1 cellular context compared by ENCODE assay signal in genomic region chr19:2732883-2733282, GRCh38.
TF ChIP-seq lines count a peak whose summit lies in the region.

No MANE protein-coding gene starts in this region.

TF ChIP-seq in K562, 482 proteins besides CTCF, POLR2A, EP300 and RAD21:
- TF ChIP-seq POLR2G (IDR thresholded peaks at IDR 0.05; ENCODE audit: low read depth, low read length) = peak; percentile 69
- TF ChIP-seq POLR3A (IDR thresholded peaks at IDR 0.05; ENCODE audit: borderline replicate concordance, extremely low read depth, insufficient read depth, insufficient read length) = no peak
- no peak for TF ChIP-seq CXXC5 (CRISPR knock-in tag; IDR thresholded peaks at IDR 0.05)
- TF ChIP-seq RNF219 (CRISPR knock-in tag; IDR thresholded peaks at IDR 0.05) = no peak
- TF ChIP-seq MCM7 (IDR thresholded peaks at IDR 0.05) = no peak
- no peak for TF ChIP-seq BCLAF1 (IDR thresholded peaks at IDR 0.05; ENCODE audit: borderline replicate concordance in 1 of 2, control insufficient read depth in 1 of 2, low read depth in 2 of 2, low read length in 1 of 2)
- TF ChIP-seq RBFOX2 (IDR thresholded peaks at IDR 0.05; ENCODE audit: low read depth, low read length) = peak; percentile 48
- TF ChIP-seq, protein P1, sequence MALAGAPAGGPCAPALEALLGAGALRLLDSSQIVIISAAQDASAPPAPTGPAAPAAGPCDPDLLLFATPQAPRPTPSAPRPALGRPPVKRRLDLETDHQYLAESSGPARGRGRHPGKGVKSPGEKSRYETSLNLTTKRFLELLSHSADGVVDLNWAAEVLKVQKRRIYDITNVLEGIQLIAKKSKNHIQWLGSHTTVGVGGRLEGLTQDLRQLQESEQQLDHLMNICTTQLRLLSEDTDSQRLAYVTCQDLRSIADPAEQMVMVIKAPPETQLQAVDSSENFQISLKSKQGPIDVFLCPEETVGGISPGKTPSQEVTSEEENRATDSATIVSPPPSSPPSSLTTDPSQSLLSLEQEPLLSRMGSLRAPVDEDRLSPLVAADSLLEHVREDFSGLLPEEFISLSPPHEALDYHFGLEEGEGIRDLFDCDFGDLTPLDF (CRISPR knock-in tag; IDR thresholded peaks at IDR 0.05) = no peak
- TF ChIP-seq, protein P2, sequence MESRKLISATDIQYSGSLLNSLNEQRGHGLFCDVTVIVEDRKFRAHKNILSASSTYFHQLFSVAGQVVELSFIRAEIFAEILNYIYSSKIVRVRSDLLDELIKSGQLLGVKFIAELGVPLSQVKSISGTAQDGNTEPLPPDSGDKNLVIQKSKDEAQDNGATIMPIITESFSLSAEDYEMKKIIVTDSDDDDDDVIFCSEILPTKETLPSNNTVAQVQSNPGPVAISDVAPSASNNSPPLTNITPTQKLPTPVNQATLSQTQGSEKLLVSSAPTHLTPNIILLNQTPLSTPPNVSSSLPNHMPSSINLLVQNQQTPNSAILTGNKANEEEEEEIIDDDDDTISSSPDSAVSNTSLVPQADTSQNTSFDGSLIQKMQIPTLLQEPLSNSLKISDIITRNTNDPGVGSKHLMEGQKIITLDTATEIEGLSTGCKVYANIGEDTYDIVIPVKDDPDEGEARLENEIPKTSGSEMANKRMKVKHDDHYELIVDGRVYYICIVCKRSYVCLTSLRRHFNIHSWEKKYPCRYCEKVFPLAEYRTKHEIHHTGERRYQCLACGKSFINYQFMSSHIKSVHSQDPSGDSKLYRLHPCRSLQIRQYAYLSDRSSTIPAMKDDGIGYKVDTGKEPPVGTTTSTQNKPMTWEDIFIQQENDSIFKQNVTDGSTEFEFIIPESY (CRISPR knock-in tag; IDR thresholded peaks at IDR 0.05) = peak; percentile 90
- TF ChIP-seq HNRNPL (IDR thresholded peaks at IDR 0.05; ENCODE audit: low read depth, low read length) = 0 out of 2 replicates have a peak, but pooled peaks have one; percentile 72
- TF ChIP-seq DLX4 (CRISPR knock-in tag; IDR thresholded peaks at IDR 0.05) = no peak
